Comparison of ENCODE assay signal across 1 cellular context in the genomic region with DNA sequence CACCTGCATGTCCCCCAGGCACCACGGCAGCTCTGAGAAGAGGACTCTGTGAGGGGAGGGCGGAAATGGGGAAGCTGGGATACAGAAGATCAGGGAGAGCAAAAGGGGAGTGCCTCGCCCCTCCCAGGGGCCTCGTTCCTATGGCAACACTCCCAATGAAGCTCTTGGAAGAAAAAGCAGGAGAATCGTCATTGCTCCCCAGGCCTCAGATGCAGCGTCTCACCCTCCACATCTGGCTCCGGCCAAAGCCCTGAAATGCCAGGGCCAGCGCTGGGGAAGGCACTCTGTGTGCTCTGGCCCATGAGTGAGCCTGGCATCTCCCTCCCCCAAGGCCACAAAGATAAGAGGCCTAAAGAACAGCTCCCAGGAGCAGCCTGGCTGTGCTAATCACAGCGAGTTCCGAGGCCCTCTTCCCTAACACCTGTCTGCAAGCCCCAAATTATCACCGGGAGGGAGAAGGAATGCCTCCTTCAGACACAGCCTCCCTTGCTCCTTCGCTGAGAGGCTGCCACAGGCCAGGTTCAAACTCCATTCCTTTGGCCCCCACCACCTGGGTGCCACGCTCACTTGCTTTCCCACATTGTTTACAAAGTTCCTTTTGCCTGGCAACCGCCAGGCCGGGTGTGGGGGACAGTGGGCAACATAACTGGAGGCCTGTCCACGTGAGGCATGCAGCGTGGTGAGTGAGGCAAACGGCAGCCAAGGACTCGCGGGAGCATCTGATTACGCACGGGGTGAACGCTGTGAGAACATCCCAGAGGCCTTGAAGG.
TF ChIP-seq lines count a peak whose summit lies in the region.

No MANE protein-coding gene starts in this region.

TF ChIP-seq in K562, 482 proteins besides CTCF, POLR2A, EP300 and RAD21 (continues in another document):
- TF ChIP-seq BCLAF1 (IDR thresholded peaks at IDR 0.05; ENCODE audit: borderline replicate concordance in 1 of 2, control insufficient read depth in 1 of 2, low read depth in 2 of 2, low read length in 1 of 2) (no peak), POLR2G (IDR thresholded peaks at IDR 0.05; ENCODE audit: low read depth, low read length) (peak; percentile 72), TCFL5 (CRISPR knock-in tag; conservative IDR thresholded peaks at IDR 0.05) (no peak), TAF7 (tag; IDR thresholded peaks at IDR 0.05) (0 out of 2 replicates have a peak, but pooled peaks have one; percentile 6), E4F1 (CRISPR knock-in tag; IDR thresholded peaks at IDR 0.05; ENCODE audit: borderline replicate concordance) (no peak), NCOR1 (IDR thresholded peaks at IDR 0.05) (no peak), ZFX (CRISPR knock-in tag; IDR thresholded peaks at IDR 0.05) (no peak), PML (IDR thresholded peaks at IDR 0.05; ENCODE audit: low read length) (no peak), TAF9B (IDR thresholded peaks at IDR 0.05; ENCODE audit: partially characterized antibody) (no peak), BACH1 (tag; IDR thresholded peaks at IDR 0.05) (no peak), ZNF830 (CRISPR knock-in tag; IDR thresholded peaks at IDR 0.05) (no peak), MAFF (IDR thresholded peaks at IDR 0.05; ENCODE audit: low read length) (no peak), EWSR1 (IDR thresholded peaks at IDR 0.05; ENCODE audit: borderline replicate concordance, low read depth, partially characterized antibody) (no peak), MCM5 (IDR thresholded peaks at IDR 0.05; ENCODE audit: low read depth) (no peak), ZNF639 (CRISPR knock-in tag; conservative IDR thresholded peaks at IDR 0.05 in 1 of 2, IDR thresholded peaks at IDR 0.05 in 1 of 2) (no peak), RBM17 (IDR thresholded peaks at IDR 0.05; ENCODE audit: borderline replicate concordance, low read depth, low read length) (no peak), SIN3A (IDR thresholded peaks at IDR 0.05; ENCODE audit: borderline replicate concordance in 2 of 2, control insufficient read depth in 1 of 2, low read depth in 2 of 2, low read length in 2 of 2) (no peak), VEZF1 (CRISPR knock-in tag; IDR thresholded peaks at IDR 0.05) (peak; percentile 51; the same call in 1 of the 2 replicates), CCAR2 (IDR thresholded peaks at IDR 0.05; ENCODE audit: low read depth, low read length) (no peak), ZNF124 (CRISPR knock-in tag; IDR thresholded peaks at IDR 0.05) (no peak), ZNF584 (CRISPR knock-in tag; IDR thresholded peaks at IDR 0.05; ENCODE audit: low read depth) (peak; percentile 84; the same call in 1 of the 2 replicates), NR4A1 (CRISPR knock-in tag; IDR thresholded peaks at IDR 0.05) (0 out of 2 replicates have a peak, but pooled peaks have one; percentile 34), NR4A1 (tag; IDR thresholded peaks at IDR 0.05) (peak; percentile 59; the same call in 1 of the 2 replicates), CCNT2 (IDR thresholded peaks at IDR 0.05; ENCODE audit: borderline replicate concordance, extremely low read depth, insufficient read length, low read depth, low read length) (no peak), ZNF436 (CRISPR knock-in tag; IDR thresholded peaks at IDR 0.05) (no peak), MCM7 (IDR thresholded peaks at IDR 0.05) (no peak), POU5F1 (IDR thresholded peaks at IDR 0.05; ENCODE audit: borderline replicate concordance, low read depth, low read length, partially characterized antibody) (no peak), ZC3H4 (CRISPR knock-in tag; IDR thresholded peaks at IDR 0.05; ENCODE audit: borderline replicate concordance) (no peak), TFAP4 (CRISPR knock-in tag; IDR thresholded peaks at IDR 0.05; ENCODE audit: borderline replicate concordance) (0 out of 2 replicates have a peak, but pooled peaks have one; percentile 17), ZNF347 (CRISPR knock-in tag; IDR thresholded peaks at IDR 0.05; ENCODE audit: low read depth) (no peak), ZNF699 (CRISPR knock-in tag; IDR thresholded peaks at IDR 0.05; ENCODE audit: insufficient replicate concordance) (no peak), NUFIP1 (IDR thresholded peaks at IDR 0.05; ENCODE audit: partially characterized antibody) (no peak), NR2C2 (CRISPR knock-in tag; IDR thresholded peaks at IDR 0.05) (0 out of 2 replicates have a peak, but pooled peaks have one; percentile 38), NR2C2 (tag; IDR thresholded peaks at IDR 0.05) (no peak), BRF1 (IDR thresholded peaks at IDR 0.05; ENCODE audit: borderline replicate concordance, extremely low read depth, insufficient read length) (no peak), ZNF384 (IDR thresholded peaks at IDR 0.05; ENCODE audit: low read depth, low read length) (no peak)
- TF ChIP-seq, protein P1, sequence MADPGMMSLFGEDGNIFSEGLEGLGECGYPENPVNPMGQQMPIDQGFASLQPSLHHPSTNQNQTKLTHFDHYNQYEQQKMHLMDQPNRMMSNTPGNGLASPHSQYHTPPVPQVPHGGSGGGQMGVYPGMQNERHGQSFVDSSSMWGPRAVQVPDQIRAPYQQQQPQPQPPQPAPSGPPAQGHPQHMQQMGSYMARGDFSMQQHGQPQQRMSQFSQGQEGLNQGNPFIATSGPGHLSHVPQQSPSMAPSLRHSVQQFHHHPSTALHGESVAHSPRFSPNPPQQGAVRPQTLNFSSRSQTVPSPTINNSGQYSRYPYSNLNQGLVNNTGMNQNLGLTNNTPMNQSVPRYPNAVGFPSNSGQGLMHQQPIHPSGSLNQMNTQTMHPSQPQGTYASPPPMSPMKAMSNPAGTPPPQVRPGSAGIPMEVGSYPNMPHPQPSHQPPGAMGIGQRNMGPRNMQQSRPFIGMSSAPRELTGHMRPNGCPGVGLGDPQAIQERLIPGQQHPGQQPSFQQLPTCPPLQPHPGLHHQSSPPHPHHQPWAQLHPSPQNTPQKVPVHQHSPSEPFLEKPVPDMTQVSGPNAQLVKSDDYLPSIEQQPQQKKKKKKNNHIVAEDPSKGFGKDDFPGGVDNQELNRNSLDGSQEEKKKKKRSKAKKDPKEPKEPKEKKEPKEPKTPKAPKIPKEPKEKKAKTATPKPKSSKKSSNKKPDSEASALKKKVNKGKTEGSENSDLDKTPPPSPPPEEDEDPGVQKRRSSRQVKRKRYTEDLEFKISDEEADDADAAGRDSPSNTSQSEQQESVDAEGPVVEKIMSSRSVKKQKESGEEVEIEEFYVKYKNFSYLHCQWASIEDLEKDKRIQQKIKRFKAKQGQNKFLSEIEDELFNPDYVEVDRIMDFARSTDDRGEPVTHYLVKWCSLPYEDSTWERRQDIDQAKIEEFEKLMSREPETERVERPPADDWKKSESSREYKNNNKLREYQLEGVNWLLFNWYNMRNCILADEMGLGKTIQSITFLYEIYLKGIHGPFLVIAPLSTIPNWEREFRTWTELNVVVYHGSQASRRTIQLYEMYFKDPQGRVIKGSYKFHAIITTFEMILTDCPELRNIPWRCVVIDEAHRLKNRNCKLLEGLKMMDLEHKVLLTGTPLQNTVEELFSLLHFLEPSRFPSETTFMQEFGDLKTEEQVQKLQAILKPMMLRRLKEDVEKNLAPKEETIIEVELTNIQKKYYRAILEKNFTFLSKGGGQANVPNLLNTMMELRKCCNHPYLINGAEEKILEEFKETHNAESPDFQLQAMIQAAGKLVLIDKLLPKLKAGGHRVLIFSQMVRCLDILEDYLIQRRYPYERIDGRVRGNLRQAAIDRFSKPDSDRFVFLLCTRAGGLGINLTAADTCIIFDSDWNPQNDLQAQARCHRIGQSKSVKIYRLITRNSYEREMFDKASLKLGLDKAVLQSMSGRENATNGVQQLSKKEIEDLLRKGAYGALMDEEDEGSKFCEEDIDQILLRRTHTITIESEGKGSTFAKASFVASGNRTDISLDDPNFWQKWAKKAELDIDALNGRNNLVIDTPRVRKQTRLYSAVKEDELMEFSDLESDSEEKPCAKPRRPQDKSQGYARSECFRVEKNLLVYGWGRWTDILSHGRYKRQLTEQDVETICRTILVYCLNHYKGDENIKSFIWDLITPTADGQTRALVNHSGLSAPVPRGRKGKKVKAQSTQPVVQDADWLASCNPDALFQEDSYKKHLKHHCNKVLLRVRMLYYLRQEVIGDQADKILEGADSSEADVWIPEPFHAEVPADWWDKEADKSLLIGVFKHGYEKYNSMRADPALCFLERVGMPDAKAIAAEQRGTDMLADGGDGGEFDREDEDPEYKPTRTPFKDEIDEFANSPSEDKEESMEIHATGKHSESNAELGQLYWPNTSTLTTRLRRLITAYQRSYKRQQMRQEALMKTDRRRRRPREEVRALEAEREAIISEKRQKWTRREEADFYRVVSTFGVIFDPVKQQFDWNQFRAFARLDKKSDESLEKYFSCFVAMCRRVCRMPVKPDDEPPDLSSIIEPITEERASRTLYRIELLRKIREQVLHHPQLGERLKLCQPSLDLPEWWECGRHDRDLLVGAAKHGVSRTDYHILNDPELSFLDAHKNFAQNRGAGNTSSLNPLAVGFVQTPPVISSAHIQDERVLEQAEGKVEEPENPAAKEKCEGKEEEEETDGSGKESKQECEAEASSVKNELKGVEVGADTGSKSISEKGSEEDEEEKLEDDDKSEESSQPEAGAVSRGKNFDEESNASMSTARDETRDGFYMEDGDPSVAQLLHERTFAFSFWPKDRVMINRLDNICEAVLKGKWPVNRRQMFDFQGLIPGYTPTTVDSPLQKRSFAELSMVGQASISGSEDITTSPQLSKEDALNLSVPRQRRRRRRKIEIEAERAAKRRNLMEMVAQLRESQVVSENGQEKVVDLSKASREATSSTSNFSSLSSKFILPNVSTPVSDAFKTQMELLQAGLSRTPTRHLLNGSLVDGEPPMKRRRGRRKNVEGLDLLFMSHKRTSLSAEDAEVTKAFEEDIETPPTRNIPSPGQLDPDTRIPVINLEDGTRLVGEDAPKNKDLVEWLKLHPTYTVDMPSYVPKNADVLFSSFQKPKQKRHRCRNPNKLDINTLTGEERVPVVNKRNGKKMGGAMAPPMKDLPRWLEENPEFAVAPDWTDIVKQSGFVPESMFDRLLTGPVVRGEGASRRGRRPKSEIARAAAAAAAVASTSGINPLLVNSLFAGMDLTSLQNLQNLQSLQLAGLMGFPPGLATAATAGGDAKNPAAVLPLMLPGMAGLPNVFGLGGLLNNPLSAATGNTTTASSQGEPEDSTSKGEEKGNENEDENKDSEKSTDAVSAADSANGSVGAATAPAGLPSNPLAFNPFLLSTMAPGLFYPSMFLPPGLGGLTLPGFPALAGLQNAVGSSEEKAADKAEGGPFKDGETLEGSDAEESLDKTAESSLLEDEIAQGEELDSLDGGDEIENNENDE (IDR thresholded peaks at IDR 0.05; ENCODE audit: low read depth, low read length): no peak
